In genomic region chr13:106393776-106394175, GRCh38 we compare ENCODE assay signal across 21 cellular contexts.
"Had no signal": no experiment of that assay in that cellular context is flagged by ENCODE, and none has a peak within 500 bp of the region (broad histone marks: within the 10 kb centered on the region; RNA-seq: fewer than 3 reads in every experiment).

No MANE protein-coding gene starts in this region.

- H3K36me3 ChIP-seq: heart left ventricle, lower lobe of right lung, ovary, sigmoid colon, tibial artery, uterus had no signal

- ATAC-seq: activated naive CD8-positive, alpha-beta T cell treated with anti-CD3 and anti-CD28 coated beads, Interleukin-2, amount 50 U/mL, for 24 hours; heart left ventricle; lower lobe of right lung; stimulated activated naive B cell treated with anti-CD40 and anti-IgM and Interleukin-4, amounts not matched to agents 10 μg/mL and 1 μg/mL and 100 μg/mL, for 72 hours had no signal

- H3K27ac ChIP-seq: heart left ventricle, lower lobe of right lung, ovary, sigmoid colon, tibial artery, uterus, VCaP had no signal

- H3K27me3 ChIP-seq: heart left ventricle, ovary, sigmoid colon, tibial artery, uterus had no signal

- H3K4me3 ChIP-seq: heart left ventricle, lower lobe of right lung, ovary, sigmoid colon, tibial artery, uterus had no signal

- DNase-seq: activated CD4-positive, alpha-beta T cell treated with anti-CD3 and anti-CD28 coated beads for 1 hour; activated CD4-positive, alpha-beta T cell treated with anti-CD3 and anti-CD28 coated beads, Interleukin-2, amount 50 U/mL, for 4 hours; activated naive CD4-positive, alpha-beta T cell treated with anti-CD3 and anti-CD28 coated beads for 36 hours; activated naive CD8-positive, alpha-beta T cell treated with anti-CD3 and anti-CD28 coated beads, Interleukin-2, amount 50 U/mL, for 24 hours; aorta; dermis blood vessel endothelial cell; endodermal cell; heart left ventricle; left cardiac atrium; lower lobe of right lung; midbrain; naive B cell; ovary; sigmoid colon; stimulated activated CD4-positive, alpha-beta T cell treated with anti-CD3 and anti-CD28 coated beads, Interleukin-12 subunit alpha, Interleukin-12 subunit beta, amount 100 ng/mL, for 4 hours; stimulated activated naive B cell treated with anti-CD40 and anti-IgM and Interleukin-4, amounts not matched to agents 10 μg/mL and 1 μg/mL and 100 μg/mL, for 72 hours; T-helper 9 cell; tibial artery; uterus had no signal

- FAIRE-seq: frontal cortex had no signal

- H3K4me1 ChIP-seq: heart left ventricle, lower lobe of right lung, sigmoid colon, tibial artery, uterus had no signal
